ENCODE assay signal across 8 cellular contexts in the genomic region with DNA sequence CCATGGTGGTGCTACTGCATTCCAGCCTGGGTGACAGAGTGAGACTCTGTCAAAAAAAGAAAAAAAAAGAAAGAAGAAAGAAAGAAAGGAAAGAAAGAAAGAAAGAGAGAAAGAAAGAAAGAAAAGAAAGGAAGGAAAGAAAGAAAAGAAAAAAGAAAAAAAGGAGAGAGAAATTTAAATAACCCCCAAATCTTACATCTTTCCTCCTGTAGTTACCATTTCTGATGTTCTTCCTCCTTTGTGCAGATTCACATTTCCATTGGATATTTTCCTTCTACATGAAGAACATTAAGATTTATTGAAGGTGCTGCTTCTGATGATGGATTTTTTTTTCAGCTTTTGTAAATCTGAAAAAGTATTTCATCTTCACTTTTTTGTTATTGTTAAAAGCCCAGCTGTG.
"Had no signal": no experiment of that assay in that cellular context is flagged by ENCODE, and none has a peak within 500 bp of the region (broad histone marks: within the 10 kb centered on the region; RNA-seq: fewer than 3 reads in every experiment).

No MANE protein-coding gene starts in this region.

- FAIRE-seq: G401.6, GM12878, GM12891, GM12892, GM18507, GM19239 had no signal

- ATAC-seq: GM12878 had no signal

- DNase-seq: GDM1, GF-D8 had no signal

- H3K4me3 ChIP-seq: GM12878 had no signal
